In the genomic region with DNA sequence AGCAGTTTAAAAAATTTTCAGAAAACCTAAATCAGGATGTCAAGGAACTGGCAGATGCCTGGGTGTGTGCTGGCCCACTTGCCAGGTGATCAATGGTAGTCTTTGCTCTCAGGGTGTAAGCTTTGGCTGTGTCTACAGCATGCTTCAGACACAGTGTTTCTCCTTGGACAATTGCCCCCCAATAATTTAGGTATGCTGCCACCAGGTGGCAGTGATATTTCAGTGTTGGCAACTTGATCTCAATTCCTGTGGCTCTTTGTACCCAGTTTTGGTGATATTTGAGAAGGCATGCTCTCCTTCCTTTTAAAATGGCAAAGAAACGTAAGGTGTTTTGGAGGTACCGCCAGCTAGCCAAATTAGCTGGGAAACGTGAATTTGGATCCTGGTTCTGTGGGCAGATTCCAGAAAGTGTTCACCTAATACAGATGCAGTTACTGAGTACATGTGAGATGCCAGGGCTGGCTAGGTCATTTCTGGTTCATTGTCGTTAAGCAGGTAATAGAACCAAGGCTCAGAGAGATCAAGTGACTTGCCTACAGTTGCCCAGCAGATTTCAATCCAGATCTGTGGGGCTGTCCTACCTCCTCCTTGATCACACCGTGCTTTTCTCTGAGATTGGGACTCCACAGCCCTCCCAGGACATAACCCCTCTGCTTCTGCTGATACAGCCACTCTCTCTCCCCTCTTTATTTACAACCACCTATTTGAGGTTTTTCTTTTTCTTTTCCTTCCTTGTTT, we compare ENCODE assay signal across 8 cellular contexts.
A peak's percentile ranks its signal among the peaks of the same experiment; 100 is the strongest.
DNase-seq lines count a peak whose midpoint lies in the region; ATAC-seq and TF ChIP-seq lines count a peak whose summit lies in the region.

No MANE protein-coding gene starts in this region.

- in situ Hi-C loops in transverse colon (cut with MboI; ENCODE audit: low pct_ligation_motif_present in 1 of 4, low pct_unique_long_range_greater_than_20kb in 1 of 4, low sequenced_read_pairs in 3 of 4): loop anchor here in 1 of 4 donors (10.0 to 25.0 kb wide), 2 partner anchors 101 to 211 kb away; no protein-coding TSS in a partner anchor

- DNase-seq in activated gamma-delta T cell treated with Interleukin-2 at 50 U/mL for 16 hours (peak; percentile 67), activated gamma-delta T cell (lab: John Stamatoyannopoulos, UW) (no peak), NCI-H146 (lab: John Stamatoyannopoulos, UW) (peak; percentile 29), transverse colon (peak; percentile 55), NCI-H187 (lab: John Stamatoyannopoulos, UW) (no peak)
- DNase-seq in activated CD4-positive, alpha-beta T cell treated with anti-CD3 and anti-CD28 coated beads for 36 hours: peak; percentile 76
- peak; percentile 49 for DNase-seq in effector CD4-positive, alpha-beta T cell
- peak in 9 of 10 donors; percentile 13 to 70 (median 38) for DNase-seq in naive thymus-derived CD8-positive, alpha-beta T cell

- intact Hi-C loops in activated CD4-positive, alpha-beta T cell treated with anti-CD3 and anti-CD28 coated beads for 36 hours (cut with DNase I, micrococcal nuclease): loop anchor here (1.0 to 5.0 kb wide), 5 partner anchors 74 to 221 kb away; no protein-coding TSS in a partner anchor
- intact Hi-C loops in transverse colon (cut with DNase I; ENCODE audit: low total_unique reads): loop anchor here (5.0 kb wide), 1 partner anchor 99 kb away; no protein-coding TSS in a partner anchor

- no peak overlapping the region for H3K27ac ChIP-seq in transverse colon

- H3K4me1 ChIP-seq in transverse colon: peaks cover 5 to 12% (median 10%) of the 10 kb centered on the region in 4 donors

- TF ChIP-seq POLR2A in transverse colon (IDR thresholded peaks at IDR 0.05): no peak

- TF ChIP-seq EP300 in transverse colon (IDR thresholded peaks at IDR 0.05; ENCODE audit: low read depth): no peak

- peaks cover 4% of the 10 kb centered on the region for H3K36me3 Mint-ChIP-seq in activated CD4-positive, alpha-beta T cell treated with anti-CD3 and anti-CD28 coated beads for 36 hours (ENCODE audit: low read depth)
- peaks cover 0 to 12% (median 0%) of the 10 kb centered on the region in 3 donors for H3K36me3 Mint-ChIP-seq in naive thymus-derived CD8-positive, alpha-beta T cell

- H3K4me1 Mint-ChIP-seq in activated CD4-positive, alpha-beta T cell treated with anti-CD3 and anti-CD28 coated beads for 36 hours: peaks cover 9% of the 10 kb centered on the region
- H3K4me1 Mint-ChIP-seq in naive thymus-derived CD8-positive, alpha-beta T cell: peaks cover 0 to 15% (median 7%) of the 10 kb centered on the region in 4 donors

- peak overlapping the region; percentile 23 for H3K27ac Mint-ChIP-seq in activated CD4-positive, alpha-beta T cell treated with anti-CD3 and anti-CD28 coated beads for 36 hours
- peak overlapping the region in 8 of 10 donors; percentile 16 to 83 (median 60) for H3K27ac Mint-ChIP-seq in naive thymus-derived CD8-positive, alpha-beta T cell

- no peak overlapping the region for H3K4me3 ChIP-seq in transverse colon

- H3K27me3 ChIP-seq in transverse colon: no peaks in the 10 kb centered on the region

- no peak overlapping the region for H3K4me3 Mint-ChIP-seq in activated CD4-positive, alpha-beta T cell treated with anti-CD3 and anti-CD28 coated beads for 36 hours
- H3K4me3 Mint-ChIP-seq in naive thymus-derived CD8-positive, alpha-beta T cell: no peak overlapping the region

- no peaks in the 10 kb centered on the region for H3K27me3 Mint-ChIP-seq in activated CD4-positive, alpha-beta T cell treated with anti-CD3 and anti-CD28 coated beads for 36 hours
- no peaks in the 10 kb centered on the region for H3K27me3 Mint-ChIP-seq in naive thymus-derived CD8-positive, alpha-beta T cell

- POLR2A ChIA-PET in activated CD4-positive, alpha-beta T cell treated with anti-CD3 and anti-CD28 coated beads for 36 hours (lab: Charles Lee): no interaction called here
- POLR2A ChIA-PET in naive thymus-derived CD8-positive, alpha-beta T cell (lab: Charles Lee): no interaction called here

- WGBS in transverse colon (ENCODE audit: low coverage in 1 of 2), 2 donors: 78 to 88% methylated on average over 1 to 5 of the region's 5 CpGs

- peak; percentile 48 to 69 (median 50) for TF ChIP-seq CTCF in transverse colon (IDR thresholded peaks at IDR 0.05)

- H3K36me3 ChIP-seq in transverse colon: no peaks in the 10 kb centered on the region

- H3K9me3 Mint-ChIP-seq in activated CD4-positive, alpha-beta T cell treated with anti-CD3 and anti-CD28 coated beads for 36 hours (ENCODE audit: low read depth): no peaks in the 10 kb centered on the region
- H3K9me3 Mint-ChIP-seq in naive thymus-derived CD8-positive, alpha-beta T cell: no peaks in the 10 kb centered on the region

- CTCF ChIA-PET in activated CD4-positive, alpha-beta T cell treated with anti-CD3 and anti-CD28 coated beads for 36 hours (lab: Charles Lee): interaction anchor here (0.6 to 5.9 kb wide), 17 partner anchors 8 to 1823 kb away, joined by 3 to 31 read pairs (median 4); no protein-coding TSS in a partner anchor

- ATAC-seq in activated CD4-positive, alpha-beta T cell treated with anti-CD3 and anti-CD28 coated beads for 36 hours: no peak
- peak; percentile 46 to 63 for ATAC-seq in naive thymus-derived CD8-positive, alpha-beta T cell

- no peaks in the 10 kb centered on the region for H3K9me3 ChIP-seq in transverse colon

Comparison
In these comparisons a context has a peak if more than half of its experiments do, and no peak if none do; other contexts are left out.
1. DNase-seq: peak in activated gamma-delta T cell treated with Interleukin-2 at 50 U/mL for 16 hours (single experiment), NCI-H146 (single experiment), activated CD4-positive, alpha-beta T cell treated with anti-CD3 and anti-CD28 coated beads for 36 hours (single experiment), effector CD4-positive, alpha-beta T cell (single experiment), naive thymus-derived CD8-positive, alpha-beta T cell (9 of 10) and transverse colon (single experiment); none in activated gamma-delta T cell (single experiment) and NCI-H187 (0 of 2).